In genomic region chr10:84540617-84541288, GRCh38 we compare ENCODE assay signal across 9 cellular contexts.
A peak's percentile ranks its signal among the peaks of the same experiment; 100 is the strongest.
DNase-seq lines count a peak whose midpoint lies in the region; ATAC-seq and TF ChIP-seq lines count a peak whose summit lies in the region.
"Had no signal": no experiment of that assay in that cellular context is flagged by ENCODE, and none has a peak within 500 bp of the region (broad histone marks: within the 10 kb centered on the region; RNA-seq: fewer than 3 reads in every experiment).

No MANE protein-coding gene starts in this region.

- no peaks in the 10 kb centered on the region for H3K9me3 ChIP-seq in HAP-1
- H3K9me3 ChIP-seq in MG63: no peaks in the 10 kb centered on the region
- H3K9me3 ChIP-seq: neutrophil had no signal

- in situ Hi-C loops in HAP-1 (cut with MboI; ENCODE audit: low sequenced_read_pairs): loop anchor here (5.0 kb wide), 1 partner anchor 278 kb away; no protein-coding TSS in a partner anchor

- H3K27ac ChIP-seq in dorsolateral prefrontal cortex: peak overlapping the region in 4 of 59 donors; percentile 30 to 53 (median 39)
- H3K27ac ChIP-seq: neutrophil had no signal

- H3K27me3 ChIP-seq in HAP-1 (ENCODE audit: low read depth) (0 out of 2 replicates have a peak, but pooled peaks cover 2% of the 10 kb centered on the region), MG63 (no peaks in the 10 kb centered on the region), dorsolateral prefrontal cortex (peaks cover 0 to 5% (median 0%) of the 10 kb centered on the region in 45 donors)

- peaks cover 5% of the 10 kb centered on the region for H3K4me1 ChIP-seq in HAP-1

- DNase-seq in GM12865 (ENCODE audit: low read depth) (peak; percentile 59), HAP-1 (ENCODE audit: low spot score in 2 of 2) (peak; percentile 47 to 86), MG63 (peak; percentile 75), dorsolateral prefrontal cortex (peak; percentile 46 to 79 (median 61)), medulla oblongata (ENCODE audit: extremely low spot score) (peak; percentile 49)
- peak; percentile 79 to 83 for DNase-seq in activated CD4-positive, alpha-beta T cell treated with anti-CD3 and anti-CD28 coated beads, Interleukin-2, amount 50 U/mL, for 48 hours
- peak; percentile 32 for DNase-seq in stimulated activated CD8-positive, alpha-beta memory T cell treated with anti-CD3 and anti-CD28 coated beads, Interleukin-12 subunit alpha, Interleukin-12 subunit beta, amount 100 ng/mL, for 4 hours (ENCODE audit: low read depth)

- H3K4me3 ChIP-seq in GM12865 (ENCODE audit: low read depth, low read length): no peak overlapping the region
- H3K4me3 ChIP-seq in HAP-1: peak overlapping the region; percentile 11
- peak overlapping the region; percentile 32 for H3K4me3 ChIP-seq in MG63
- peak overlapping the region; percentile 36 to 74 (median 57) for H3K4me3 ChIP-seq in dorsolateral prefrontal cortex

- intact Hi-C loops in dorsolateral prefrontal cortex (cut with DNase I): loop anchor here in 1 of 2 donors (5.0 to 10.0 kb wide), 2 partner anchors 396 to 1837 kb away; no protein-coding TSS in a partner anchor

- no peak for ATAC-seq in SK-N-SH treated with all-trans-retinoic acid at 6 μM for 48 hours

- H3K36me3 ChIP-seq in HAP-1 (replicated peaks) (no peaks in the 10 kb centered on the region), MG63 (no peaks in the 10 kb centered on the region)
- H3K36me3 ChIP-seq: neutrophil had no signal

- TF ChIP-seq CTCF in GM12865 (IDR thresholded peaks at IDR 0.05; ENCODE audit: insufficient read depth, low read depth, low read length, missing control alignments) (peak; percentile 88), dorsolateral prefrontal cortex (IDR thresholded peaks at IDR 0.05 in 54 of 56, conservative IDR thresholded peaks at IDR 0.05 in 2 of 56; ENCODE audit: low read depth in 1 of 56, partially characterized antibody in 56 of 56) (peak in 55 of 56 donors; percentile 55 to 83 (median 74))

TF ChIP-seq in SK-N-SH treated with all-trans-retinoic acid at 6 μM for 48 hours, 23 proteins besides CTCF, POLR2A, EP300 and RAD21:
- TF ChIP-seq ARNTL (CRISPR knock-in tag; IDR thresholded peaks at IDR 0.05; ENCODE audit: borderline replicate concordance, low read depth) (no peak), ZFP3 (CRISPR knock-in tag; IDR thresholded peaks at IDR 0.05) (no peak)
